28 cellular contexts compared by ENCODE assay signal in genomic region chr7:109864263-109864662, GRCh38.
DNase-seq lines count a peak whose midpoint lies in the region; ATAC-seq, FAIRE-seq and TF ChIP-seq lines count a peak whose summit lies in the region.
"Had no signal": no experiment of that assay in that cellular context is flagged by ENCODE, and none has a peak within 500 bp of the region (broad histone marks: within the 10 kb centered on the region; RNA-seq: fewer than 3 reads in every experiment).

No MANE protein-coding gene starts in this region.

- 0 out of 2 replicates have a peak overlapping the region, but pooled peaks have one; percentile 4 for H2AFZ ChIP-seq in GM23338

- H3K4me3 ChIP-seq in GM23338 (no peak overlapping the region), adrenal gland (no peak overlapping the region)
- H3K4me3 ChIP-seq: colonic mucosa, esophagus muscularis mucosa, lower lobe of right lung, psoas muscle, SK-N-MC, transverse colon had no signal

- no peak for TF ChIP-seq CTCF in GM23338 (conservative IDR thresholded peaks at IDR 0.05; ENCODE audit: low read depth in 2 of 2)
- TF ChIP-seq CTCF in glutamatergic neuron (IDR thresholded peaks at IDR 0.05; ENCODE audit: partially characterized antibody, unreplicated experiment) = no peak
- TF ChIP-seq CTCF in adrenal gland (IDR thresholded peaks at IDR 0.05) = no peak

- H3K27me3 Mint-ChIP-seq in GM23338 (ENCODE audit: insufficient read depth, low read depth, poor library complexity) = no peaks in the 10 kb centered on the region
- H3K27me3 Mint-ChIP-seq in glutamatergic neuron (ENCODE audit: unreplicated experiment) = peaks cover 6% of the 10 kb centered on the region
- H3K27me3 Mint-ChIP-seq: effector memory CD8-positive, alpha-beta T cell had no signal

- no peak overlapping the region for H3K4me2 ChIP-seq in GM23338

- H3K9me3 Mint-ChIP-seq in GM23338 (no peaks in the 10 kb centered on the region), glutamatergic neuron (ENCODE audit: unreplicated experiment) (peaks cover 14% of the 10 kb centered on the region)
- H3K9me3 Mint-ChIP-seq: CD8-positive, alpha-beta T cell; neural crest cell had no signal

- intact Hi-C loops in adrenal gland (cut with DNase I) = no loop called here

- no peaks in the 10 kb centered on the region for H3K36me3 ChIP-seq in GM23338 (ENCODE audit: insufficient read depth)
- H3K36me3 ChIP-seq in adrenal gland (replicated peaks in 1 of 2) = no peaks in the 10 kb centered on the region
- H3K36me3 ChIP-seq: colonic mucosa, esophagus muscularis mucosa, lower lobe of right lung, transverse colon had no signal

- peak; percentile 6 for DNase-seq in GM23338 (ENCODE audit: low spot score)
- peak; percentile 38 for DNase-seq in NCI-H446 treated with DMSO at 0.1 percent for 48 hours (lab: John Stamatoyannopoulos, UW)
- DNase-seq in glutamatergic neuron = peak; percentile 50
- peak; percentile 35 for DNase-seq in pons (ENCODE audit: low spot score)
- DNase-seq in adrenal gland = no peak
- DNase-seq in GM19239 (ENCODE audit: insufficient read length, low spot score) = no peak
- no peak for DNase-seq in nucleus accumbens (lab: John Stamatoyannopoulos, UW)
- DNase-seq: activated CD4-positive, alpha-beta T cell treated with anti-CD3 and anti-CD28 coated beads for 4 hours; activated naive CD4-positive, alpha-beta T cell treated with anti-CD3 and anti-CD28 coated beads, Interleukin-2, amount 50 U/mL, for 16 hours; activated T-cell treated with anti-CD3 and anti-CD28 coated beads, Interleukin-2, amount 50 U/mL, for 72 hours; CD8-positive, alpha-beta T cell; colonic mucosa; effector memory CD8-positive, alpha-beta T cell; foreskin melanocyte; GF-D8; HCEC 1CT; Karpas-422; lower lobe of right lung; NCI-H2029; psoas muscle; RPMI8226; T-helper 2 cell; transverse colon had no signal

- no peaks in the 10 kb centered on the region for H4K20me1 ChIP-seq in GM23338 (replicated peaks; ENCODE audit: insufficient read depth)

- no peak overlapping the region for H3K27ac Mint-ChIP-seq in GM23338
- H3K27ac Mint-ChIP-seq in glutamatergic neuron (ENCODE audit: unreplicated experiment) = peak overlapping the region; percentile 75
- H3K27ac Mint-ChIP-seq: activated T-cell treated with anti-CD3 and anti-CD28 coated beads, Interleukin-2, amount 50 U/mL, for 72 hours; CD8-positive, alpha-beta T cell; effector memory CD8-positive, alpha-beta T cell had no signal

- no peak overlapping the region for H3K27ac ChIP-seq in GM23338 (ENCODE audit: low read depth)
- no peak overlapping the region for H3K27ac ChIP-seq in adrenal gland
- H3K27ac ChIP-seq: colonic mucosa, esophagus muscularis mucosa, lower lobe of right lung, psoas muscle, SK-N-MC, transverse colon had no signal

- H3K36me3 Mint-ChIP-seq in GM23338 (ENCODE audit: low read depth) = no peaks in the 10 kb centered on the region
- no peaks in the 10 kb centered on the region for H3K36me3 Mint-ChIP-seq in glutamatergic neuron (ENCODE audit: unreplicated experiment)
- H3K36me3 Mint-ChIP-seq: CD8-positive, alpha-beta T cell had no signal

- H3K4me1 Mint-ChIP-seq in GM23338 (peaks cover 6% of the 10 kb centered on the region; the same call in 2 of the 3 replicates), glutamatergic neuron (ENCODE audit: low read depth, unreplicated experiment) (peaks cover 37% of the 10 kb centered on the region)

- no peaks in the 10 kb centered on the region for H3F3A ChIP-seq in GM23338 (replicated peaks; ENCODE audit: low read depth)

- H3K27me3 ChIP-seq in GM23338 (ENCODE audit: insufficient read depth) (no peaks in the 10 kb centered on the region), adrenal gland (no peaks in the 10 kb centered on the region)
- H3K27me3 ChIP-seq: colonic mucosa, esophagus muscularis mucosa, transverse colon had no signal

- FAIRE-seq in GM19239 (lab: Jason Lieb, UNC) = no peak
- FAIRE-seq: GM18507, keratinocyte had no signal

- no peaks in the 10 kb centered on the region for H3K9me2 ChIP-seq in GM23338 (ENCODE audit: insufficient read depth)

- H3K9me3 ChIP-seq in adrenal gland (replicated peaks in 1 of 3) = no peaks in the 10 kb centered on the region
- H3K9me3 ChIP-seq: colonic mucosa, esophagus muscularis mucosa, lower lobe of right lung, psoas muscle, transverse colon had no signal

- no peaks in the 10 kb centered on the region for H3K4me1 ChIP-seq in GM23338 (ENCODE audit: insufficient read depth)
- H3K4me1 ChIP-seq in adrenal gland (replicated peaks in 1 of 2) = no peaks in the 10 kb centered on the region
- H3K4me1 ChIP-seq: colonic mucosa, esophagus muscularis mucosa, lower lobe of right lung, psoas muscle, transverse colon had no signal

- no peak overlapping the region for H3K4me3 Mint-ChIP-seq in GM23338
- peak overlapping the region; percentile 49 for H3K4me3 Mint-ChIP-seq in glutamatergic neuron (ENCODE audit: unreplicated experiment)
- H3K4me3 Mint-ChIP-seq: activated T-cell treated with anti-CD3 and anti-CD28 coated beads, Interleukin-2, amount 50 U/mL, for 72 hours; CD8-positive, alpha-beta T cell; effector memory CD8-positive, alpha-beta T cell; neural crest cell had no signal

- H3K79me2 ChIP-seq in GM23338 (replicated peaks; ENCODE audit: insufficient read depth) = no peaks in the 10 kb centered on the region

- TF ChIP-seq POLR2A in adrenal gland (IDR thresholded peaks at IDR 0.05) = no peak

- ATAC-seq in GM23338 = peak; percentile 34; the same call in 2 of the 3 replicates
- ATAC-seq: activated T-cell treated with anti-CD3 and anti-CD28 coated beads, Interleukin-2, amount 50 U/mL, for 72 hours; CD8-positive, alpha-beta T cell; effector memory CD8-positive, alpha-beta T cell; lower lobe of right lung; psoas muscle had no signal

TF ChIP-seq in GM23338, 12 proteins besides CTCF, POLR2A, EP300 and RAD21:
- TF ChIP-seq EZH2phosphoT487 (IDR thresholded peaks at IDR 0.05; ENCODE audit: unreplicated experiment) (no peak), CREB1 (CRISPR knock-in tag; IDR thresholded peaks at IDR 0.05; ENCODE audit: low read depth) (no peak), ZNF114 (CRISPR knock-in tag; IDR thresholded peaks at IDR 0.05) (no peak), JUNB (IDR thresholded peaks at IDR 0.05; ENCODE audit: unreplicated experiment) (no peak), EZH2 (IDR thresholded peaks at IDR 0.05; ENCODE audit: low read depth, unreplicated experiment) (no peak), STAT1 (IDR thresholded peaks at IDR 0.05; ENCODE audit: unreplicated experiment) (no peak)
- TF ChIP-seq, protein P1, sequence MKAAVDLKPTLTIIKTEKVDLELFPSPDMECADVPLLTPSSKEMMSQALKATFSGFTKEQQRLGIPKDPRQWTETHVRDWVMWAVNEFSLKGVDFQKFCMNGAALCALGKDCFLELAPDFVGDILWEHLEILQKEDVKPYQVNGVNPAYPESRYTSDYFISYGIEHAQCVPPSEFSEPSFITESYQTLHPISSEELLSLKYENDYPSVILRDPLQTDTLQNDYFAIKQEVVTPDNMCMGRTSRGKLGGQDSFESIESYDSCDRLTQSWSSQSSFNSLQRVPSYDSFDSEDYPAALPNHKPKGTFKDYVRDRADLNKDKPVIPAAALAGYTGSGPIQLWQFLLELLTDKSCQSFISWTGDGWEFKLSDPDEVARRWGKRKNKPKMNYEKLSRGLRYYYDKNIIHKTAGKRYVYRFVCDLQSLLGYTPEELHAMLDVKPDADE (IDR thresholded peaks at IDR 0.05) = no peak

Comparison
In these comparisons a context has a peak if more than half of its experiments do, and no peak if none do; other contexts are left out.
1. DNase-seq: peak in GM23338 (single experiment), NCI-H446 treated with DMSO at 0.1 percent for 48 hours (single experiment), glutamatergic neuron (single experiment) and pons (single experiment); none in adrenal gland (0 of 7), GM19239 (single experiment) and nucleus accumbens (0 of 56).